Comparison of ENCODE assay signal across 19 cellular contexts in genomic region chr9:136412912-136413420, GRCh38. TPM values are rescaled to one million over a fixed set of nuclear protein-coding genes. Genes with fewer than 3 reads are reported as not detected.
DNase-seq lines count a peak whose midpoint lies in the region; ATAC-seq, FAIRE-seq and TF ChIP-seq lines count a peak whose summit lies in the region.
"Had no signal": no experiment of that assay in that cellular context is flagged by ENCODE, and none has a peak within 500 bp of the region (broad histone marks: within the 10 kb centered on the region; RNA-seq: fewer than 3 reads in every experiment).

No MANE protein-coding gene starts in this region.

- no peaks in the 10 kb centered on the region for H3F3A ChIP-seq in GM23248 (ENCODE audit: insufficient read depth)

- peak overlapping the region in 8 of 11 experiments; percentile 12 to 42 (median 28); a peak in 8 of 22 replicates for H3K9ac ChIP-seq in BLaER1 treated with 17β-estradiol and CSF1 and Interleukin-3, amounts not matched to agents 10 nM and 100 nM
- peak overlapping the region; percentile 100; the same call in 1 of the 2 replicates for H3K9ac ChIP-seq in GM23248

- no peak overlapping the region for H2AFZ ChIP-seq in GM23248

- FAIRE-seq in bronchial epithelial cell (lab: Jason Lieb, UNC) = peak; percentile 43

- H3K9me2 ChIP-seq in GM23248 (ENCODE audit: insufficient read depth) = no peaks in the 10 kb centered on the region

- in situ Hi-C loops in GM23248 (cut with MboI) = no loop called here

- no peaks in the 10 kb centered on the region for H3K9me3 ChIP-seq in BLaER1 treated with 17β-estradiol and CSF1 and Interleukin-3, amounts not matched to agents 10 nM and 100 nM (replicated peaks in 1 of 11)
- H3K9me3 ChIP-seq in GM23248 (ENCODE audit: low read depth) = no peaks in the 10 kb centered on the region
- H3K9me3 ChIP-seq in heart right ventricle = no peaks in the 10 kb centered on the region
- H3K9me3 ChIP-seq: prostate gland, uterus had no signal

- intact Hi-C loops in heart right ventricle (cut with DNase I) = no loop called here

- ATAC-seq in SK-N-SH treated with all-trans-retinoic acid at 6 μM for 48 hours (no peak), heart right ventricle (no peak)
- ATAC-seq: HCT116 had no signal

- H3K4me1 ChIP-seq in BLaER1 treated with 17β-estradiol and CSF1 and Interleukin-3, amounts not matched to agents 10 nM and 100 nM = peaks cover 33 to 38% (median 36%) of the 10 kb centered on the region in 10 experiments
- H3K4me1 ChIP-seq in GM23248 (ENCODE audit: insufficient read depth) (peaks cover 19% of the 10 kb centered on the region), heart right ventricle (peaks cover 8 to 36% (median 25%) of the 10 kb centered on the region in 9 donors)

- no peak overlapping the region for H3K4me3 ChIP-seq in BLaER1 treated with 17β-estradiol and CSF1 and Interleukin-3, amounts not matched to agents 10 nM and 100 nM
- H3K4me3 ChIP-seq in GM23248 = no peak overlapping the region; the same call in 1 of the 2 replicates
- H3K4me3 ChIP-seq in bronchial epithelial cell (ENCODE audit: low read depth, low read length) = no peak overlapping the region
- no peak overlapping the region for H3K4me3 ChIP-seq in heart right ventricle
- H3K4me3 ChIP-seq: prostate gland, smooth muscle cell, uterus had no signal

- WGBS in GM23248 (ENCODE audit: low coverage in 1 of 2, low lambda C conversion rate in 2 of 2, missing lambda C conversion rate in 2 of 2), 2 experiments = 62 to 68% methylated on average over 13 of the region's 13 CpGs
- WGBS in heart right ventricle, 2 donors = 37 to 49% methylated on average over 13 of the region's 13 CpGs

- H3K27me3 ChIP-seq in BLaER1 treated with 17β-estradiol and CSF1 and Interleukin-3, amounts not matched to agents 10 nM and 100 nM = no peaks in the 10 kb centered on the region
- H3K27me3 ChIP-seq in GM23248 (replicated peaks; ENCODE audit: insufficient read depth) (no peaks in the 10 kb centered on the region), bronchial epithelial cell (ENCODE audit: control insufficient read depth, insufficient read depth, low read length) (no peaks in the 10 kb centered on the region), heart right ventricle (no peaks in the 10 kb centered on the region)
- H3K27me3 ChIP-seq: uterus had no signal

- peaks cover 26 to 76% (median 59%) of the 10 kb centered on the region in 11 experiments; a peak in 21 of 22 replicates for H4K20me1 ChIP-seq in BLaER1 treated with 17β-estradiol and CSF1 and Interleukin-3, amounts not matched to agents 10 nM and 100 nM
- H4K20me1 ChIP-seq in GM23248 (ENCODE audit: insufficient read depth) = 0 out of 2 replicates have a peak, but pooled peaks cover 3% of the 10 kb centered on the region

- DNase-seq in GM23248 = peak; percentile 33
- no peak for DNase-seq in bronchial epithelial cell (ENCODE audit: low read depth)
- no peak for DNase-seq in heart right ventricle
- no peak for DNase-seq in GM19240 (ENCODE audit: insufficient read length, low spot score)
- DNase-seq: activated CD4-positive, alpha-beta T cell treated with anti-CD3 and anti-CD28 coated beads for 4 hours; activated naive CD4-positive, alpha-beta T cell treated with anti-CD3 and anti-CD28 coated beads, Interleukin-2, amount 50 U/mL, for 16 hours; activated T-cell treated with anti-CD3 and anti-CD28 coated beads, Interleukin-2, amount 50 U/mL, for 1 hour; EL; foreskin melanocyte; NCI-H187; NCI-H510A; RPMI8226; stimulated activated CD4-positive, alpha-beta T cell treated with anti-CD3 and anti-CD28 coated beads, Interleukin-4, amount 100 ng/mL, for 24 hours; uterus had no signal

- H3K36me3 ChIP-seq in BLaER1 treated with 17β-estradiol and CSF1 and Interleukin-3, amounts not matched to agents 10 nM and 100 nM = peaks cover 56 to 66% (median 64%) of the 10 kb centered on the region in 11 experiments
- H3K36me3 ChIP-seq in GM23248 (ENCODE audit: low read depth) (peaks cover 36% of the 10 kb centered on the region; the same call in 1 of the 2 replicates), bronchial epithelial cell (ENCODE audit: control insufficient read depth, insufficient read depth, low read length) (peaks cover 33% of the 10 kb centered on the region), heart right ventricle (peaks cover 0 to 63% (median 35%) of the 10 kb centered on the region in 9 donors)
- H3K36me3 ChIP-seq: uterus had no signal

- H3K79me2 ChIP-seq in GM23248 (ENCODE audit: insufficient read depth) = peaks cover 82% of the 10 kb centered on the region

- TF ChIP-seq CTCF in bronchial epithelial cell (IDR thresholded peaks at IDR 0.05; ENCODE audit: insufficient read depth, low read length, severe bottlenecking) (no peak), heart right ventricle (IDR thresholded peaks at IDR 0.05) (no peak)

- H3K27ac ChIP-seq in BLaER1 treated with 17β-estradiol and CSF1 and Interleukin-3, amounts not matched to agents 10 nM and 100 nM = no peak overlapping the region
- H3K27ac ChIP-seq in GM23248 (no peak overlapping the region), heart right ventricle (no peak overlapping the region)
- H3K27ac ChIP-seq: prostate gland, uterus had no signal

- H3K4me2 ChIP-seq in BLaER1 treated with 17β-estradiol and CSF1 and Interleukin-3, amounts not matched to agents 10 nM and 100 nM = no peak overlapping the region; a peak in 1 of 22 replicates
- H3K4me2 ChIP-seq in GM23248 (ENCODE audit: unreplicated experiment) = no peak overlapping the region

TF ChIP-seq in SK-N-SH treated with all-trans-retinoic acid at 6 μM for 48 hours, 23 proteins besides CTCF, POLR2A, EP300 and RAD21 (continues in another document):
- TF ChIP-seq OSR1 (CRISPR knock-in tag; IDR thresholded peaks at IDR 0.05) = no peak
- no peak for TF ChIP-seq ZC3H10 (CRISPR knock-in tag; IDR thresholded peaks at IDR 0.05)
- no peak for TF ChIP-seq ZNF565 (CRISPR knock-in tag; conservative IDR thresholded peaks at IDR 0.05; ENCODE audit: low read depth)
- TF ChIP-seq, protein P1, sequence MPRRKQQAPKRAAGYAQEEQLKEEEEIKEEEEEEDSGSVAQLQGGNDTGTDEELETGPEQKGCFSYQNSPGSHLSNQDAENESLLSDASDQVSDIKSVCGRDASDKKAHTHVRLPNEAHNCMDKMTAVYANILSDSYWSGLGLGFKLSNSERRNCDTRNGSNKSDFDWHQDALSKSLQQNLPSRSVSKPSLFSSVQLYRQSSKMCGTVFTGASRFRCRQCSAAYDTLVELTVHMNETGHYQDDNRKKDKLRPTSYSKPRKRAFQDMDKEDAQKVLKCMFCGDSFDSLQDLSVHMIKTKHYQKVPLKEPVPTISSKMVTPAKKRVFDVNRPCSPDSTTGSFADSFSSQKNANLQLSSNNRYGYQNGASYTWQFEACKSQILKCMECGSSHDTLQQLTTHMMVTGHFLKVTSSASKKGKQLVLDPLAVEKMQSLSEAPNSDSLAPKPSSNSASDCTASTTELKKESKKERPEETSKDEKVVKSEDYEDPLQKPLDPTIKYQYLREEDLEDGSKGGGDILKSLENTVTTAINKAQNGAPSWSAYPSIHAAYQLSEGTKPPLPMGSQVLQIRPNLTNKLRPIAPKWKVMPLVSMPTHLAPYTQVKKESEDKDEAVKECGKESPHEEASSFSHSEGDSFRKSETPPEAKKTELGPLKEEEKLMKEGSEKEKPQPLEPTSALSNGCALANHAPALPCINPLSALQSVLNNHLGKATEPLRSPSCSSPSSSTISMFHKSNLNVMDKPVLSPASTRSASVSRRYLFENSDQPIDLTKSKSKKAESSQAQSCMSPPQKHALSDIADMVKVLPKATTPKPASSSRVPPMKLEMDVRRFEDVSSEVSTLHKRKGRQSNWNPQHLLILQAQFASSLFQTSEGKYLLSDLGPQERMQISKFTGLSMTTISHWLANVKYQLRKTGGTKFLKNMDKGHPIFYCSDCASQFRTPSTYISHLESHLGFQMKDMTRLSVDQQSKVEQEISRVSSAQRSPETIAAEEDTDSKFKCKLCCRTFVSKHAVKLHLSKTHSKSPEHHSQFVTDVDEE (CRISPR knock-in tag; IDR thresholded peaks at IDR 0.05) = no peak
- TF ChIP-seq TCF4 (CRISPR knock-in tag; IDR thresholded peaks at IDR 0.05; ENCODE audit: borderline replicate concordance) = no peak

RNA-seq across cellular contexts. Expression of gene PMPCA, which starts 2.5 kb away (rescaled TPM):
- total RNA-seq in GM23248 (2014; rRNA removed; shearing (Covaris generic)) = 58.7 and 102 TPM in 2 replicates
- 77.4 and 81.9 TPM in 2 replicates for polyA plus RNA-seq in GM23248 (2016; fragmentation: Nextera tagmentation; extraction: Ambion mirVana)
- total RNA-seq in bronchial epithelial cell = 39.2 and 43.2 TPM in 2 replicates
- total RNA-seq in heart right ventricle = 10 to 100 TPM; 59.3 to 85.2 (median 75.4) TPM
- 10 to 100 TPM; 63.5 to 77.2 TPM for polyA plus RNA-seq in heart right ventricle

RNA-seq across cellular contexts. Expression of gene ENTR1, which starts 2.6 kb away (rescaled TPM):
- 36.4 and 50.2 TPM in 2 replicates for total RNA-seq in GM23248 (2014; rRNA removed; shearing (Covaris generic))
- 11.2 and 13.0 TPM in 2 replicates for polyA plus RNA-seq in GM23248 (2016; fragmentation: Nextera tagmentation; extraction: Ambion mirVana)
- total RNA-seq in bronchial epithelial cell = 48.9 and 89.0 TPM in 2 replicates
- total RNA-seq in heart right ventricle = 10 to 100 TPM; 11.5 to 26.9 (median 14.9) TPM
- 10 to 100 TPM; 21.4 to 23.7 TPM for polyA plus RNA-seq in heart right ventricle

RNA-seq across cellular contexts. Expression of gene SNAPC4, which starts 13.0 kb away (rescaled TPM):
- 5.2 and 8.2 TPM in 2 replicates for total RNA-seq in GM23248 (2014; rRNA removed; shearing (Covaris generic))
- polyA plus RNA-seq in GM23248 (2016; fragmentation: Nextera tagmentation; extraction: Ambion mirVana) = 3.3 and 4.4 TPM in 2 replicates
- total RNA-seq in bronchial epithelial cell = 3.7 and 3.8 TPM in 2 replicates
- 1 to 10 TPM; 3.4 to 6.1 (median 4.7) TPM for total RNA-seq in heart right ventricle
- polyA plus RNA-seq in heart right ventricle = 1 to 10 TPM; 3.0 to 8.3 TPM

RNA-seq across cellular contexts. Expression of gene INPP5E, which starts 26.7 kb away (rescaled TPM):
- 8.1 and 12.5 TPM in 2 replicates for total RNA-seq in GM23248 (2014; rRNA removed; shearing (Covaris generic))
- polyA plus RNA-seq in GM23248 (2016; fragmentation: Nextera tagmentation; extraction: Ambion mirVana) (5.0 and 5.2 TPM in 2 replicates), heart right ventricle (10 to 100 TPM in 1 of 2 donors, 1 to 10 TPM in 1; 6.6 to 16.8 TPM)
- total RNA-seq in bronchial epithelial cell (2.4 and 3.1 TPM in 2 replicates), heart right ventricle (10 to 100 TPM in 3 of 10 donors, 1 to 10 TPM in 7; 7.4 to 12.5 (median 9.3) TPM)

RNA-seq across cellular contexts. Expression of gene CARD9, which starts 39.5 kb away (rescaled TPM):
- 0.11 TPM in 1 of 2 replicates, not detected in the other for total RNA-seq in GM23248 (2014; rRNA removed; shearing (Covaris generic))
- polyA plus RNA-seq in GM23248 (2016; fragmentation: Nextera tagmentation; extraction: Ambion mirVana) = 0.60 and 0.61 TPM in 2 replicates
- total RNA-seq in bronchial epithelial cell = 0.51 and 0.53 TPM in 2 replicates
- total RNA-seq in heart right ventricle = 1 to 10 TPM in 5 of 10 donors, under 1 TPM in 4, not detected in 1; 0.21 to 2.0 (median 1.1) TPM
- polyA plus RNA-seq in heart right ventricle = 1 to 10 TPM; 1.3 to 1.6 TPM
